Comparison of ENCODE assay signal across 1 cellular context in genomic region chr3:124887177-124887995, GRCh38.
TF ChIP-seq lines count a peak whose summit lies in the region.

ITGB5 (minus strand) TSS chr3:124887365; CDS start chr3:124887000, 365 bp downstream.

TF ChIP-seq in HepG2, 621 proteins besides CTCF, POLR2A, EP300 and RAD21 (continued from another document and continues in another):
- TF ChIP-seq FOSL1 (CRISPR knock-in tag; IDR thresholded peaks at IDR 0.05; ENCODE audit: borderline replicate concordance) (no peak), ATM (IDR thresholded peaks at IDR 0.05; ENCODE audit: borderline replicate concordance) (no peak), NR2F2 (IDR thresholded peaks at IDR 0.05; ENCODE audit: borderline replicate concordance, low read depth) (no peak), NFE2L2 (IDR thresholded peaks at IDR 0.05; ENCODE audit: low read length) (no peak), KLF15 (CRISPR knock-in tag; IDR thresholded peaks at IDR 0.05; ENCODE audit: borderline replicate concordance) (no peak), ZKSCAN5 (CRISPR knock-in tag; IDR thresholded peaks at IDR 0.05) (no peak), MYNN (CRISPR knock-in tag; IDR thresholded peaks at IDR 0.05; ENCODE audit: low read depth) (no peak), SAFB2 (CRISPR knock-in tag; IDR thresholded peaks at IDR 0.05; ENCODE audit: borderline replicate concordance, low read depth) (peak; percentile 42; the same call in 1 of the 2 replicates), ZNF746 (CRISPR knock-in tag; IDR thresholded peaks at IDR 0.05) (peak; percentile 29; the same call in 1 of the 2 replicates), TEAD2 (CRISPR knock-in tag; IDR thresholded peaks at IDR 0.05) (no peak), CREB1 (IDR thresholded peaks at IDR 0.05) (no peak), CREB1 (CRISPR knock-in tag; IDR thresholded peaks at IDR 0.05) (no peak), PTBP1 (IDR thresholded peaks at IDR 0.05; ENCODE audit: low read depth, low read length, poor library complexity, severe bottlenecking) (peak; percentile 68), SIN3A (IDR thresholded peaks at IDR 0.05; ENCODE audit: borderline replicate concordance, low read depth, low read length) (no peak), GATAD2A (CRISPR knock-in tag; IDR thresholded peaks at IDR 0.05) (peak; percentile 40; the same call in 1 of the 2 replicates), ZNF180 (CRISPR knock-in tag; IDR thresholded peaks at IDR 0.05; ENCODE audit: borderline replicate concordance, low read depth) (no peak), ZBTB20 (CRISPR knock-in tag; IDR thresholded peaks at IDR 0.05; ENCODE audit: borderline replicate concordance, low read depth) (0 out of 2 replicates have a peak, but pooled peaks have one; percentile 20), ELF4 (CRISPR knock-in tag; IDR thresholded peaks at IDR 0.05; ENCODE audit: borderline replicate concordance) (no peak), SMYD3 (CRISPR knock-in tag; IDR thresholded peaks at IDR 0.05) (no peak), SMC3 (IDR thresholded peaks at IDR 0.05; ENCODE audit: low read length) (no peak), ZNF563 (CRISPR knock-in tag; IDR thresholded peaks at IDR 0.05) (no peak), YY1 (IDR thresholded peaks at IDR 0.05; ENCODE audit: insufficient read depth, insufficient replicate concordance, low read depth, low read length) (peak; percentile 7), ZNF251 (CRISPR knock-in tag; IDR thresholded peaks at IDR 0.05) (no peak), YEATS2 (CRISPR knock-in tag; IDR thresholded peaks at IDR 0.05; ENCODE audit: borderline replicate concordance) (no peak), ZNF329 (CRISPR knock-in tag; IDR thresholded peaks at IDR 0.05; ENCODE audit: low read depth) (0 out of 2 replicates have a peak, but pooled peaks have one; percentile 22), SKI (IDR thresholded peaks at IDR 0.05; ENCODE audit: partially characterized antibody) (no peak), ZFP36L2 (CRISPR knock-in tag; IDR thresholded peaks at IDR 0.05) (no peak), NPAS2 (CRISPR knock-in tag; IDR thresholded peaks at IDR 0.05; ENCODE audit: borderline replicate concordance) (no peak), ZNF432 (CRISPR knock-in tag; IDR thresholded peaks at IDR 0.05; ENCODE audit: borderline replicate concordance) (no peak), ZNF354B (CRISPR knock-in tag; IDR thresholded peaks at IDR 0.05) (no peak), ZNF260 (CRISPR knock-in tag; IDR thresholded peaks at IDR 0.05; ENCODE audit: borderline replicate concordance, low read depth) (no peak), ZNF772 (CRISPR knock-in tag; IDR thresholded peaks at IDR 0.05) (no peak), BCLAF1 (IDR thresholded peaks at IDR 0.05) (no peak), ZNF451 (CRISPR knock-in tag; IDR thresholded peaks at IDR 0.05) (peak; percentile 37; the same call in 1 of the 2 replicates), SNAI1 (CRISPR knock-in tag; IDR thresholded peaks at IDR 0.05; ENCODE audit: borderline replicate concordance) (no peak), ZNF101 (CRISPR knock-in tag; IDR thresholded peaks at IDR 0.05; ENCODE audit: borderline replicate concordance, low read depth) (no peak), RNF2 (conservative IDR thresholded peaks at IDR 0.05; ENCODE audit: low read depth) (no peak), CENPT (CRISPR knock-in tag; IDR thresholded peaks at IDR 0.05; ENCODE audit: low read depth) (no peak), PITX1 (CRISPR knock-in tag; IDR thresholded peaks at IDR 0.05) (no peak), ZNF670 (CRISPR knock-in tag; IDR thresholded peaks at IDR 0.05; ENCODE audit: borderline replicate concordance) (0 out of 2 replicates have a peak, but pooled peaks have one; percentile 6), ZNF34 (CRISPR knock-in tag; IDR thresholded peaks at IDR 0.05; ENCODE audit: borderline replicate concordance) (no peak), HMGXB3 (CRISPR knock-in tag; IDR thresholded peaks at IDR 0.05; ENCODE audit: borderline replicate concordance) (no peak), ZNF382 (CRISPR knock-in tag; IDR thresholded peaks at IDR 0.05; ENCODE audit: borderline replicate concordance) (no peak), ONECUT2 (CRISPR knock-in tag; IDR thresholded peaks at IDR 0.05) (no peak), HCFC1 (IDR thresholded peaks at IDR 0.05; ENCODE audit: low read depth, low read length) (no peak), ZNF556 (CRISPR knock-in tag; IDR thresholded peaks at IDR 0.05; ENCODE audit: borderline replicate concordance) (no peak; the same call in 1 of the 2 replicates), TEAD3 (CRISPR knock-in tag; optimal IDR thresholded peaks at IDR 0.05; ENCODE audit: borderline replicate concordance) (peak; percentile 11), UBTF (CRISPR knock-in tag; IDR thresholded peaks at IDR 0.05) (peak; percentile 100)
- TF ChIP-seq, protein P1, sequence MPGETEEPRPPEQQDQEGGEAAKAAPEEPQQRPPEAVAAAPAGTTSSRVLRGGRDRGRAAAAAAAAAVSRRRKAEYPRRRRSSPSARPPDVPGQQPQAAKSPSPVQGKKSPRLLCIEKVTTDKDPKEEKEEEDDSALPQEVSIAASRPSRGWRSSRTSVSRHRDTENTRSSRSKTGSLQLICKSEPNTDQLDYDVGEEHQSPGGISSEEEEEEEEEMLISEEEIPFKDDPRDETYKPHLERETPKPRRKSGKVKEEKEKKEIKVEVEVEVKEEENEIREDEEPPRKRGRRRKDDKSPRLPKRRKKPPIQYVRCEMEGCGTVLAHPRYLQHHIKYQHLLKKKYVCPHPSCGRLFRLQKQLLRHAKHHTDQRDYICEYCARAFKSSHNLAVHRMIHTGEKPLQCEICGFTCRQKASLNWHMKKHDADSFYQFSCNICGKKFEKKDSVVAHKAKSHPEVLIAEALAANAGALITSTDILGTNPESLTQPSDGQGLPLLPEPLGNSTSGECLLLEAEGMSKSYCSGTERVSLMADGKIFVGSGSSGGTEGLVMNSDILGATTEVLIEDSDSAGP (CRISPR knock-in tag; IDR thresholded peaks at IDR 0.05; ENCODE audit: borderline replicate concordance), result no peak; the same call in none of the 2 replicates
- TF ChIP-seq, protein P2, sequence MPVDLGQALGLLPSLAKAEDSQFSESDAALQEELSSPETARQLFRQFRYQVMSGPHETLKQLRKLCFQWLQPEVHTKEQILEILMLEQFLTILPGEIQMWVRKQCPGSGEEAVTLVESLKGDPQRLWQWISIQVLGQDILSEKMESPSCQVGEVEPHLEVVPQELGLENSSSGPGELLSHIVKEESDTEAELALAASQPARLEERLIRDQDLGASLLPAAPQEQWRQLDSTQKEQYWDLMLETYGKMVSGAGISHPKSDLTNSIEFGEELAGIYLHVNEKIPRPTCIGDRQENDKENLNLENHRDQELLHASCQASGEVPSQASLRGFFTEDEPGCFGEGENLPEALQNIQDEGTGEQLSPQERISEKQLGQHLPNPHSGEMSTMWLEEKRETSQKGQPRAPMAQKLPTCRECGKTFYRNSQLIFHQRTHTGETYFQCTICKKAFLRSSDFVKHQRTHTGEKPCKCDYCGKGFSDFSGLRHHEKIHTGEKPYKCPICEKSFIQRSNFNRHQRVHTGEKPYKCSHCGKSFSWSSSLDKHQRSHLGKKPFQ (CRISPR knock-in tag; IDR thresholded peaks at IDR 0.05; ENCODE audit: insufficient replicate concordance), result no peak
- TF ChIP-seq, protein P3, sequence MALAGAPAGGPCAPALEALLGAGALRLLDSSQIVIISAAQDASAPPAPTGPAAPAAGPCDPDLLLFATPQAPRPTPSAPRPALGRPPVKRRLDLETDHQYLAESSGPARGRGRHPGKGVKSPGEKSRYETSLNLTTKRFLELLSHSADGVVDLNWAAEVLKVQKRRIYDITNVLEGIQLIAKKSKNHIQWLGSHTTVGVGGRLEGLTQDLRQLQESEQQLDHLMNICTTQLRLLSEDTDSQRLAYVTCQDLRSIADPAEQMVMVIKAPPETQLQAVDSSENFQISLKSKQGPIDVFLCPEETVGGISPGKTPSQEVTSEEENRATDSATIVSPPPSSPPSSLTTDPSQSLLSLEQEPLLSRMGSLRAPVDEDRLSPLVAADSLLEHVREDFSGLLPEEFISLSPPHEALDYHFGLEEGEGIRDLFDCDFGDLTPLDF (CRISPR knock-in tag; IDR thresholded peaks at IDR 0.05), result no peak
- TF ChIP-seq, protein P4, sequence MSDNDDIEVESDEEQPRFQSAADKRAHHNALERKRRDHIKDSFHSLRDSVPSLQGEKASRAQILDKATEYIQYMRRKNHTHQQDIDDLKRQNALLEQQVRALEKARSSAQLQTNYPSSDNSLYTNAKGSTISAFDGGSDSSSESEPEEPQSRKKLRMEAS (IDR thresholded peaks at IDR 0.05), result peak; percentile 64
- TF ChIP-seq, protein P5, sequence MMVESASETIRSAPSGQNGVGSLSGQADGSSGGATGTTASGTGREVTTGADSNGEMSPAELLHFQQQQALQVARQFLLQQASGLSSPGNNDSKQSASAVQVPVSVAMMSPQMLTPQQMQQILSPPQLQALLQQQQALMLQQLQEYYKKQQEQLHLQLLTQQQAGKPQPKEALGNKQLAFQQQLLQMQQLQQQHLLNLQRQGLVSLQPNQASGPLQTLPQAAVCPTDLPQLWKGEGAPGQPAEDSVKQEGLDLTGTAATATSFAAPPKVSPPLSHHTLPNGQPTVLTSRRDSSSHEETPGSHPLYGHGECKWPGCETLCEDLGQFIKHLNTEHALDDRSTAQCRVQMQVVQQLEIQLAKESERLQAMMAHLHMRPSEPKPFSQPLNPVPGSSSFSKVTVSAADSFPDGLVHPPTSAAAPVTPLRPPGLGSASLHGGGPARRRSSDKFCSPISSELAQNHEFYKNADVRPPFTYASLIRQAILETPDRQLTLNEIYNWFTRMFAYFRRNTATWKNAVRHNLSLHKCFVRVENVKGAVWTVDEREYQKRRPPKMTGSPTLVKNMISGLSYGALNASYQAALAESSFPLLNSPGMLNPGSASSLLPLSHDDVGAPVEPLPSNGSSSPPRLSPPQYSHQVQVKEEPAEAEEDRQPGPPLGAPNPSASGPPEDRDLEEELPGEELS (CRISPR knock-in tag; IDR thresholded peaks at IDR 0.05), result peak; percentile 38; the same call in 1 of the 2 replicates
